Comparison of ENCODE assay signal across 1 cellular context in the genomic region with DNA sequence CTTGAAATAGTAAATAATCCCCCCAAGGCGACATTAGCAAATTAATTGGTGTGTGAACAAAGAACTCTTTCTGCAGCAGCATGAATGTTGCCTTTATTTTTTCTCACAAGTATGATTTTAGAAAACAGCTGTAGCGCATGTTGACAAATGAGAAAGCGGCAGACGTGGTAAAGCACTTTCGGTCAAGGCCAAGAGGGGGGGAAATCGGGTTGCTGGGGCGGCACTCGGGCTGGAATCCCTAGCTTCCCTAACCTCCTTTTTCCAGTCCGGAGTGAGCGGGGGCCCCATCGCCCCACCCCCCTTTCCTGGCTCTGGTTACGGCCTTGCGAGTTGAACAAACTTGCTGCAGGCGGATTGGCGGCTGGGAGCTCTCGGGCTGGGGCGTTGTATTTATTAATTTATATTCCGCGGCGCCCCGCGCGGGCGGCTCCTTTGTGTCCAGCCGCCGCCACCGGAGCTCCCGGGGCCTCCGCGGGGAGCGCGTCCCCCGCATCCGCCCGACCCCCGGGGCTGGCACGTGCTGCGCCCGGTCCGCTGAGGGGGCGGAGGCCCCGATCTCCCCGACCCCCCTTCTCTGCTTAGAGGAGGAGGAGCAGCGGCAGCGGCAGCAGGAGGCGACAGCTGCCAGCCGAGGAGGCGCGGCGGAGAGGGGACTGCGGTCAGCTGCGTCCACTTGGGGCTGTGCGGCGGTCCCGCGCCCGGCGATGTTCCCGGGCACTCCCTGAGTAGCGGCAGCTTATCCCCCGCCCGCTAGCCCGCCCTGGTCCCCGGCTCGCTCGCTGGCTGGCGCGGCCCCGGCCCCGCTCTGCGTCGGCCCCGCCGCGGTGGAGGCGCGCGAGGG.
A peak's percentile ranks its signal among the peaks of the same experiment; 100 is the strongest.
TF ChIP-seq lines count a peak whose summit lies in the region.

A gene with protein sequence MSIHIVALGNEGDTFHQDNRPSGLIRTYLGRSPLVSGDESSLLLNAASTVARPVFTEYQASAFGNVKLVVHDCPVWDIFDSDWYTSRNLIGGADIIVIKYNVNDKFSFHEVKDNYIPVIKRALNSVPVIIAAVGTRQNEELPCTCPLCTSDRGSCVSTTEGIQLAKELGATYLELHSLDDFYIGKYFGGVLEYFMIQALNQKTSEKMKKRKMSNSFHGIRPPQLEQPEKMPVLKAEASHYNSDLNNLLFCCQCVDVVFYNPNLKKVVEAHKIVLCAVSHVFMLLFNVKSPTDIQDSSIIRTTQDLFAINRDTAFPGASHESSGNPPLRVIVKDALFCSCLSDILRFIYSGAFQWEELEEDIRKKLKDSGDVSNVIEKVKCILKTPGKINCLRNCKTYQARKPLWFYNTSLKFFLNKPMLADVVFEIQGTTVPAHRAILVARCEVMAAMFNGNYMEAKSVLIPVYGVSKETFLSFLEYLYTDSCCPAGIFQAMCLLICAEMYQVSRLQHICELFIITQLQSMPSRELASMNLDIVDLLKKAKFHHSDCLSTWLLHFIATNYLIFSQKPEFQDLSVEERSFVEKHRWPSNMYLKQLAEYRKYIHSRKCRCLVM (plus strand): TSS at position 607 of the 841 bp plus-strand sequence. CDS start 347 bp downstream, outside the sequence.

TF ChIP-seq in K562, 482 proteins besides CTCF, POLR2A, EP300 and RAD21 (continued from another document and continues in another):
- TF ChIP-seq, protein P1, sequence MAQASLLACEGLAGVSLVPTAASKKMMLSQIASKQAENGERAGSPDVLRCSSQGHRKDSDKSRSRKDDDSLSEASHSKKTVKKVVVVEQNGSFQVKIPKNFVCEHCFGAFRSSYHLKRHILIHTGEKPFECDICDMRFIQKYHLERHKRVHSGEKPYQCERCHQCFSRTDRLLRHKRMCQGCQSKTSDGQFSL (CRISPR knock-in tag; IDR thresholded peaks at IDR 0.05) = peak; percentile 72
- TF ChIP-seq, protein P1 (tag; IDR thresholded peaks at IDR 0.05) = peak in 1 of 2 experiments; percentile 93; a peak in 2 of 4 replicates
- TF ChIP-seq, protein P2, sequence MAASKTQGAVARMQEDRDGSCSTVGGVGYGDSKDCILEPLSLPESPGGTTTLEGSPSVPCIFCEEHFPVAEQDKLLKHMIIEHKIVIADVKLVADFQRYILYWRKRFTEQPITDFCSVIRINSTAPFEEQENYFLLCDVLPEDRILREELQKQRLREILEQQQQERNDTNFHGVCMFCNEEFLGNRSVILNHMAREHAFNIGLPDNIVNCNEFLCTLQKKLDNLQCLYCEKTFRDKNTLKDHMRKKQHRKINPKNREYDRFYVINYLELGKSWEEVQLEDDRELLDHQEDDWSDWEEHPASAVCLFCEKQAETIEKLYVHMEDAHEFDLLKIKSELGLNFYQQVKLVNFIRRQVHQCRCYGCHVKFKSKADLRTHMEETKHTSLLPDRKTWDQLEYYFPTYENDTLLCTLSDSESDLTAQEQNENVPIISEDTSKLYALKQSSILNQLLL (CRISPR knock-in tag; IDR thresholded peaks at IDR 0.05; ENCODE audit: borderline replicate concordance) = no peak
- TF ChIP-seq TCFL5 (CRISPR knock-in tag; conservative IDR thresholded peaks at IDR 0.05) (no peak), YBX1 (IDR thresholded peaks at IDR 0.05) (no peak), RBM17 (IDR thresholded peaks at IDR 0.05; ENCODE audit: borderline replicate concordance, low read depth, low read length) (no peak), ZNF175 (CRISPR knock-in tag; IDR thresholded peaks at IDR 0.05; ENCODE audit: low read depth) (no peak), TEAD2 (tag; IDR thresholded peaks at IDR 0.05) (no peak), IRF2 (CRISPR knock-in tag; IDR thresholded peaks at IDR 0.05) (no peak), L3MBTL2 (IDR thresholded peaks at IDR 0.05) (peak; percentile 81), SRSF9 (IDR thresholded peaks at IDR 0.05; ENCODE audit: borderline replicate concordance, low read depth, low read length) (no peak), ETV1 (tag; conservative IDR thresholded peaks at IDR 0.05; ENCODE audit: low read depth) (no peak), KAT8 (IDR thresholded peaks at IDR 0.05; ENCODE audit: low read depth) (no peak), PTTG1 (tag; IDR thresholded peaks at IDR 0.05; ENCODE audit: low read depth) (no peak), ZNF274 (IDR thresholded peaks at IDR 0.05; ENCODE audit: borderline replicate concordance, low read depth, low read length) (no peak), SUPT5H (IDR thresholded peaks at IDR 0.05) (no peak), TAF7 (tag; IDR thresholded peaks at IDR 0.05) (no peak), FOXJ3 (CRISPR knock-in tag; IDR thresholded peaks at IDR 0.05) (no peak), ZNF174 (CRISPR knock-in tag; IDR thresholded peaks at IDR 0.05) (no peak), MEF2D (tag; conservative IDR thresholded peaks at IDR 0.05; ENCODE audit: low read depth) (no peak), EZH2 (IDR thresholded peaks at IDR 0.05; ENCODE audit: borderline replicate concordance, low read depth, low read length) (no peak), NFYB (IDR thresholded peaks at IDR 0.05; ENCODE audit: extremely low read depth, insufficient read length) (no peak), C11orf30 (IDR thresholded peaks at IDR 0.05; ENCODE audit: low read depth) (no peak), ESRRB (CRISPR knock-in tag; IDR thresholded peaks at IDR 0.05; ENCODE audit: borderline replicate concordance) (no peak), FOS (IDR thresholded peaks at IDR 0.05; ENCODE audit: extremely low read depth, insufficient read length) (no peak), SRSF3 (IDR thresholded peaks at IDR 0.05; ENCODE audit: insufficient read depth, low read length) (no peak), POLR3G (IDR thresholded peaks at IDR 0.05; ENCODE audit: extremely low read depth, insufficient read length, insufficient replicate concordance) (no peak), XRCC4 (IDR thresholded peaks at IDR 0.05; ENCODE audit: extremely low read depth, insufficient read depth, insufficient read length) (no peak), TSC22D4 (tag; IDR thresholded peaks at IDR 0.05) (no peak), MYBL2 (IDR thresholded peaks at IDR 0.05; ENCODE audit: low read depth) (no peak), MYBL2 (CRISPR knock-in tag; IDR thresholded peaks at IDR 0.05; ENCODE audit: borderline replicate concordance) (no peak)
- TF ChIP-seq, protein P3, sequence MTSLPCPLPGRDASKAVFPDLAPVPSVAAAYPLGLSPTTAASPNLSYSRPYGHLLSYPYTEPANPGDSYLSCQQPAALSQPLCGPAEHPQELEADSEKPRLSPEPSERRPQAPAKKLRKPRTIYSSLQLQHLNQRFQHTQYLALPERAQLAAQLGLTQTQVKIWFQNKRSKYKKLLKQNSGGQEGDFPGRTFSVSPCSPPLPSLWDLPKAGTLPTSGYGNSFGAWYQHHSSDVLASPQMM (CRISPR knock-in tag; IDR thresholded peaks at IDR 0.05) = no peak
- TF ChIP-seq, protein P4, sequence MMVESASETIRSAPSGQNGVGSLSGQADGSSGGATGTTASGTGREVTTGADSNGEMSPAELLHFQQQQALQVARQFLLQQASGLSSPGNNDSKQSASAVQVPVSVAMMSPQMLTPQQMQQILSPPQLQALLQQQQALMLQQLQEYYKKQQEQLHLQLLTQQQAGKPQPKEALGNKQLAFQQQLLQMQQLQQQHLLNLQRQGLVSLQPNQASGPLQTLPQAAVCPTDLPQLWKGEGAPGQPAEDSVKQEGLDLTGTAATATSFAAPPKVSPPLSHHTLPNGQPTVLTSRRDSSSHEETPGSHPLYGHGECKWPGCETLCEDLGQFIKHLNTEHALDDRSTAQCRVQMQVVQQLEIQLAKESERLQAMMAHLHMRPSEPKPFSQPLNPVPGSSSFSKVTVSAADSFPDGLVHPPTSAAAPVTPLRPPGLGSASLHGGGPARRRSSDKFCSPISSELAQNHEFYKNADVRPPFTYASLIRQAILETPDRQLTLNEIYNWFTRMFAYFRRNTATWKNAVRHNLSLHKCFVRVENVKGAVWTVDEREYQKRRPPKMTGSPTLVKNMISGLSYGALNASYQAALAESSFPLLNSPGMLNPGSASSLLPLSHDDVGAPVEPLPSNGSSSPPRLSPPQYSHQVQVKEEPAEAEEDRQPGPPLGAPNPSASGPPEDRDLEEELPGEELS (CRISPR knock-in tag; IDR thresholded peaks at IDR 0.05; ENCODE audit: borderline replicate concordance) = no peak
- TF ChIP-seq, protein P5, sequence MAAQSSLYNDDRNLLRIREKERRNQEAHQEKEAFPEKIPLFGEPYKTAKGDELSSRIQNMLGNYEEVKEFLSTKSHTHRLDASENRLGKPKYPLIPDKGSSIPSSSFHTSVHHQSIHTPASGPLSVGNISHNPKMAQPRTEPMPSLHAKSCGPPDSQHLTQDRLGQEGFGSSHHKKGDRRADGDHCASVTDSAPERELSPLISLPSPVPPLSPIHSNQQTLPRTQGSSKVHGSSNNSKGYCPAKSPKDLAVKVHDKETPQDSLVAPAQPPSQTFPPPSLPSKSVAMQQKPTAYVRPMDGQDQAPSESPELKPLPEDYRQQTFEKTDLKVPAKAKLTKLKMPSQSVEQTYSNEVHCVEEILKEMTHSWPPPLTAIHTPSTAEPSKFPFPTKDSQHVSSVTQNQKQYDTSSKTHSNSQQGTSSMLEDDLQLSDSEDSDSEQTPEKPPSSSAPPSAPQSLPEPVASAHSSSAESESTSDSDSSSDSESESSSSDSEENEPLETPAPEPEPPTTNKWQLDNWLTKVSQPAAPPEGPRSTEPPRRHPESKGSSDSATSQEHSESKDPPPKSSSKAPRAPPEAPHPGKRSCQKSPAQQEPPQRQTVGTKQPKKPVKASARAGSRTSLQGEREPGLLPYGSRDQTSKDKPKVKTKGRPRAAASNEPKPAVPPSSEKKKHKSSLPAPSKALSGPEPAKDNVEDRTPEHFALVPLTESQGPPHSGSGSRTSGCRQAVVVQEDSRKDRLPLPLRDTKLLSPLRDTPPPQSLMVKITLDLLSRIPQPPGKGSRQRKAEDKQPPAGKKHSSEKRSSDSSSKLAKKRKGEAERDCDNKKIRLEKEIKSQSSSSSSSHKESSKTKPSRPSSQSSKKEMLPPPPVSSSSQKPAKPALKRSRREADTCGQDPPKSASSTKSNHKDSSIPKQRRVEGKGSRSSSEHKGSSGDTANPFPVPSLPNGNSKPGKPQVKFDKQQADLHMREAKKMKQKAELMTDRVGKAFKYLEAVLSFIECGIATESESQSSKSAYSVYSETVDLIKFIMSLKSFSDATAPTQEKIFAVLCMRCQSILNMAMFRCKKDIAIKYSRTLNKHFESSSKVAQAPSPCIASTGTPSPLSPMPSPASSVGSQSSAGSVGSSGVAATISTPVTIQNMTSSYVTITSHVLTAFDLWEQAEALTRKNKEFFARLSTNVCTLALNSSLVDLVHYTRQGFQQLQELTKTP (IDR thresholded peaks at IDR 0.05; ENCODE audit: low read depth in 1 of 2, partially characterized antibody in 2 of 2) = peak; percentile 75
- TF ChIP-seq, protein P6, sequence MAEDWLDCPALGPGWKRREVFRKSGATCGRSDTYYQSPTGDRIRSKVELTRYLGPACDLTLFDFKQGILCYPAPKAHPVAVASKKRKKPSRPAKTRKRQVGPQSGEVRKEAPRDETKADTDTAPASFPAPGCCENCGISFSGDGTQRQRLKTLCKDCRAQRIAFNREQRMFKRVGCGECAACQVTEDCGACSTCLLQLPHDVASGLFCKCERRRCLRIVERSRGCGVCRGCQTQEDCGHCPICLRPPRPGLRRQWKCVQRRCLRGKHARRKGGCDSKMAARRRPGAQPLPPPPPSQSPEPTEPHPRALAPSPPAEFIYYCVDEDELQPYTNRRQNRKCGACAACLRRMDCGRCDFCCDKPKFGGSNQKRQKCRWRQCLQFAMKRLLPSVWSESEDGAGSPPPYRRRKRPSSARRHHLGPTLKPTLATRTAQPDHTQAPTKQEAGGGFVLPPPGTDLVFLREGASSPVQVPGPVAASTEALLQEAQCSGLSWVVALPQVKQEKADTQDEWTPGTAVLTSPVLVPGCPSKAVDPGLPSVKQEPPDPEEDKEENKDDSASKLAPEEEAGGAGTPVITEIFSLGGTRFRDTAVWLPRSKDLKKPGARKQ (CRISPR knock-in tag; IDR thresholded peaks at IDR 0.05) = no peak
- TF ChIP-seq, protein P7, sequence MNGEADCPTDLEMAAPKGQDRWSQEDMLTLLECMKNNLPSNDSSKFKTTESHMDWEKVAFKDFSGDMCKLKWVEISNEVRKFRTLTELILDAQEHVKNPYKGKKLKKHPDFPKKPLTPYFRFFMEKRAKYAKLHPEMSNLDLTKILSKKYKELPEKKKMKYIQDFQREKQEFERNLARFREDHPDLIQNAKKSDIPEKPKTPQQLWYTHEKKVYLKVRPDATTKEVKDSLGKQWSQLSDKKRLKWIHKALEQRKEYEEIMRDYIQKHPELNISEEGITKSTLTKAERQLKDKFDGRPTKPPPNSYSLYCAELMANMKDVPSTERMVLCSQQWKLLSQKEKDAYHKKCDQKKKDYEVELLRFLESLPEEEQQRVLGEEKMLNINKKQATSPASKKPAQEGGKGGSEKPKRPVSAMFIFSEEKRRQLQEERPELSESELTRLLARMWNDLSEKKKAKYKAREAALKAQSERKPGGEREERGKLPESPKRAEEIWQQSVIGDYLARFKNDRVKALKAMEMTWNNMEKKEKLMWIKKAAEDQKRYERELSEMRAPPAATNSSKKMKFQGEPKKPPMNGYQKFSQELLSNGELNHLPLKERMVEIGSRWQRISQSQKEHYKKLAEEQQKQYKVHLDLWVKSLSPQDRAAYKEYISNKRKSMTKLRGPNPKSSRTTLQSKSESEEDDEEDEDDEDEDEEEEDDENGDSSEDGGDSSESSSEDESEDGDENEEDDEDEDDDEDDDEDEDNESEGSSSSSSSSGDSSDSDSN (IDR thresholded peaks at IDR 0.05; ENCODE audit: borderline replicate concordance in 1 of 2, low read depth in 2 of 2, low read length in 2 of 2) = peak in 1 of 2 experiments; percentile 93; a peak in 3 of 4 replicates
- TF ChIP-seq, protein P8, sequence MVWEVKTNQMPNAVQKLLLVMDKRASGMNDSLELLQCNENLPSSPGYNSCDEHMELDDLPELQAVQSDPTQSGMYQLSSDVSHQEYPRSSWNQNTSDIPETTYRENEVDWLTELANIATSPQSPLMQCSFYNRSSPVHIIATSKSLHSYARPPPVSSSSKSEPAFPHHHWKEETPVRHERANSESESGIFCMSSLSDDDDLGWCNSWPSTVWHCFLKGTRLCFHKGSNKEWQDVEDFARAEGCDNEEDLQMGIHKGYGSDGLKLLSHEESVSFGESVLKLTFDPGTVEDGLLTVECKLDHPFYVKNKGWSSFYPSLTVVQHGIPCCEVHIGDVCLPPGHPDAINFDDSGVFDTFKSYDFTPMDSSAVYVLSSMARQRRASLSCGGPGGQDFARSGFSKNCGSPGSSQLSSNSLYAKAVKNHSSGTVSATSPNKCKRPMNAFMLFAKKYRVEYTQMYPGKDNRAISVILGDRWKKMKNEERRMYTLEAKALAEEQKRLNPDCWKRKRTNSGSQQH (CRISPR knock-in tag; IDR thresholded peaks at IDR 0.05) = no peak
- TF ChIP-seq, protein P9, sequence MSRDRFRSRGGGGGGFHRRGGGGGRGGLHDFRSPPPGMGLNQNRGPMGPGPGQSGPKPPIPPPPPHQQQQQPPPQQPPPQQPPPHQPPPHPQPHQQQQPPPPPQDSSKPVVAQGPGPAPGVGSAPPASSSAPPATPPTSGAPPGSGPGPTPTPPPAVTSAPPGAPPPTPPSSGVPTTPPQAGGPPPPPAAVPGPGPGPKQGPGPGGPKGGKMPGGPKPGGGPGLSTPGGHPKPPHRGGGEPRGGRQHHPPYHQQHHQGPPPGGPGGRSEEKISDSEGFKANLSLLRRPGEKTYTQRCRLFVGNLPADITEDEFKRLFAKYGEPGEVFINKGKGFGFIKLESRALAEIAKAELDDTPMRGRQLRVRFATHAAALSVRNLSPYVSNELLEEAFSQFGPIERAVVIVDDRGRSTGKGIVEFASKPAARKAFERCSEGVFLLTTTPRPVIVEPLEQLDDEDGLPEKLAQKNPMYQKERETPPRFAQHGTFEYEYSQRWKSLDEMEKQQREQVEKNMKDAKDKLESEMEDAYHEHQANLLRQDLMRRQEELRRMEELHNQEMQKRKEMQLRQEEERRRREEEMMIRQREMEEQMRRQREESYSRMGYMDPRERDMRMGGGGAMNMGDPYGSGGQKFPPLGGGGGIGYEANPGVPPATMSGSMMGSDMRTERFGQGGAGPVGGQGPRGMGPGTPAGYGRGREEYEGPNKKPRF (IDR thresholded peaks at IDR 0.05; ENCODE audit: low read depth, low read length) = no peak
